8 cellular contexts compared by ENCODE assay signal in the genomic region with DNA sequence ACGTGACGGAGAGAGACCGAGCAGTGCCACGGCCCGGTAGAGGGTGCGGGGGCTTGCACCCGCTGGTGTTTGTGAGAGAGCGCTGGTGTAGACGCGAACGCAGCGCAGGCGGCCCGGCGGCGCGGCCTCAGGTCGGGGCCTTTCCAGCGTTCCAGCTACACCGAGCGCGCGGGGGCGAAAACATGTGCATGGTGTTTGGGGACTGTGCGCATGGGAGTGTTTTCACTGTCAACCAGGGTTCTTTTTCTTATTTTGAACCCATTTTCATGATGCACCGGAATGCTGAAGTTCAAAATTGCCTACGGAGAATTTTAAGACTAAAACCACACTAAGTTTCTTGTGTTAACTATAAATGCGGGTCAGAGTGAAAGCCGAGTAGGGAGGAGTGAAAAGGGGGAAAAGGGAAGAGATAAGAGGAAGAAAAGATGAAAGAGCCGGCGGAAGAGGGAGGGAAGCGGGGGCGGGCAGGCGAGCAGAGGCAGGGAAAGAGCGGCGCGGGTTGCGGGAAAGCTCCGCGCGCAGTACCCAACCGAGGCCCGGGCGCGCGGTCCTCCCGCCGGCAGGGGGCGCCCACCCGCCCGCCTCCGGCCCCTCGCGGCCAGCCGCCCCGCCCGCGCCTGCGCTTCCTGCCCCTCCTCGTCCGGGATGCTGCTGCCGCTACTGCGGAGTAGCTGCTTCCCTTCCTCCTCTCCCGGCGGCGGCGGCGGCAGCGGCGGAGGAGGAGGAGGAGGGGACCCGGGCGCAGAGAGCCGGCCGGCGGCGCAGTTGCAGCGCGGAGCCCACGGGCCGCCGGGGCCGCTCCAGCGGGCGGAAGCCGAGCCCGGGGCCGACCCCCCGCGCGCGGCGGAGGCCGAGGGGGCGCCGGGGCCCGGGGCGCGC. TPM values are rescaled to one million over a fixed set of nuclear protein-coding genes. Genes with fewer than 3 reads are reported as not detected.
A peak's percentile ranks its signal among the peaks of the same experiment; 100 is the strongest.
DNase-seq lines count a peak whose midpoint lies in the region; ATAC-seq and TF ChIP-seq lines count a peak whose summit lies in the region.

A gene with protein sequence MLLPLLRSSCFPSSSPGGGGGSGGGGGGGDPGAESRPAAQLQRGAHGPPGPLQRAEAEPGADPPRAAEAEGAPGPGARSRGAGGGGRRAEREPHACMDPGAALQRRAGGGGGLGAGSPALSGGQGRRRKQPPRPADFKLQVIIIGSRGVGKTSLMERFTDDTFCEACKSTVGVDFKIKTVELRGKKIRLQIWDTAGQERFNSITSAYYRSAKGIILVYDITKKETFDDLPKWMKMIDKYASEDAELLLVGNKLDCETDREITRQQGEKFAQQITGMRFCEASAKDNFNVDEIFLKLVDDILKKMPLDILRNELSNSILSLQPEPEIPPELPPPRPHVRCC (plus strand): TSS at position 643 of the 879 bp plus-strand sequence. CDS start 3 bp downstream, at position 646.

- no peaks in the 10 kb centered on the region for H3K9me3 ChIP-seq in Caco-2

- peak; percentile 87 to 91 for DNase-seq in Caco-2
- DNase-seq in activated T-cell treated with anti-CD3 and anti-CD28 coated beads, Interleukin-2, amount 50 U/mL, for 24 hours = peak; percentile 91
- peak; percentile 85 for DNase-seq in myocyte (ENCODE audit: low read depth)
- DNase-seq in stimulated activated CD8-positive, alpha-beta memory T cell treated with anti-CD3 and anti-CD28 coated beads, Interleukin-7, amount 100 ng/mL, for 4 hours (ENCODE audit: low read depth in 2 of 2) = peak; percentile 65 to 83

- H3K4me1 Mint-ChIP-seq in Caco-2 (ENCODE audit: low read depth, unreplicated experiment) (peaks cover 16% of the 10 kb centered on the region), IgD-negative memory B cell (peaks cover 43 to 63% (median 61%) of the 10 kb centered on the region in 3 donors)
- peaks cover 52% of the 10 kb centered on the region for H3K4me1 Mint-ChIP-seq in activated T-cell treated with anti-CD3 and anti-CD28 coated beads, Interleukin-2, amount 50 U/mL, for 24 hours (ENCODE audit: low read depth)

- intact Hi-C loops in Caco-2 (cut with micrococcal nuclease; ENCODE audit: unreplicated experiment) = no loop called here

- ATAC-seq in GM21447 (IDR thresholded peaks at IDR 0.05; ENCODE audit: unreplicated experiment) (peak; percentile 41), esophagus mucosa (peak; percentile 89)

- TF ChIP-seq CTCF in Caco-2 (IDR thresholded peaks at IDR 0.05; ENCODE audit: insufficient read depth in 1 of 2, low read depth in 1 of 2, low read length in 1 of 2, severe bottlenecking in 1 of 2, unreplicated experiment in 1 of 2) = peak; percentile 29 to 54

- H3K4me3 ChIP-seq in Caco-2 (ENCODE audit: low read depth, low read length) = peak within 1 kb of the TSS; percentile 73

- no peaks in the 10 kb centered on the region; the same call in 1 of the 2 replicates for H3K36me3 ChIP-seq in Caco-2 (ENCODE audit: control insufficient read depth, insufficient read depth, low read length)

- H3K9me3 Mint-ChIP-seq in Caco-2 (ENCODE audit: unreplicated experiment) (no peaks in the 10 kb centered on the region), IgD-negative memory B cell (no peaks in the 10 kb centered on the region)
- H3K9me3 Mint-ChIP-seq in activated T-cell treated with anti-CD3 and anti-CD28 coated beads, Interleukin-2, amount 50 U/mL, for 24 hours = no peaks in the 10 kb centered on the region

- peaks cover 8% of the 10 kb centered on the region for H3K4me1 ChIP-seq in Caco-2

- H3K4me3 Mint-ChIP-seq in Caco-2 (ENCODE audit: unreplicated experiment) (peak within 1 kb of the TSS; percentile 72), IgD-negative memory B cell (peak within 1 kb of the TSS; percentile 88 to 100 (median 96))
- peak within 1 kb of the TSS; percentile 84 for H3K4me3 Mint-ChIP-seq in activated T-cell treated with anti-CD3 and anti-CD28 coated beads, Interleukin-2, amount 50 U/mL, for 24 hours

- peaks cover 2% of the 10 kb centered on the region for H3K27me3 Mint-ChIP-seq in Caco-2 (ENCODE audit: insufficient read depth, unreplicated experiment)
- peaks cover 3% of the 10 kb centered on the region for H3K27me3 Mint-ChIP-seq in IgD-negative memory B cell
- peaks cover 2% of the 10 kb centered on the region for H3K27me3 Mint-ChIP-seq in activated T-cell treated with anti-CD3 and anti-CD28 coated beads, Interleukin-2, amount 50 U/mL, for 24 hours

- BruUV-seq in Caco-2 (replicated peaks; lab: Mats Ljungman, UMichigan) = no TSS peak

- POLR2A ChIA-PET in Caco-2 (lab: Charles Lee) = no interaction called here

- CTCF ChIA-PET in Caco-2 (lab: Charles Lee) = interaction anchor here (0.5 to 1.2 kb wide), 4 partner anchors 47 to 568 kb away, joined by 3 to 5 read pairs (median 3); no protein-coding TSS in a partner anchor

- no peaks in the 10 kb centered on the region for H3K36me3 Mint-ChIP-seq in Caco-2 (ENCODE audit: insufficient read depth, unreplicated experiment)
- no peaks in the 10 kb centered on the region for H3K36me3 Mint-ChIP-seq in IgD-negative memory B cell
- peaks cover 39% of the 10 kb centered on the region for H3K36me3 Mint-ChIP-seq in activated T-cell treated with anti-CD3 and anti-CD28 coated beads, Interleukin-2, amount 50 U/mL, for 24 hours (ENCODE audit: low read depth)

- no peaks in the 10 kb centered on the region for H3K27me3 ChIP-seq in Caco-2 (replicated peaks; ENCODE audit: control insufficient read depth, insufficient read depth, low read length)

- H3K27ac Mint-ChIP-seq in Caco-2 (ENCODE audit: unreplicated experiment) = no peak within 1 kb of the TSS
- H3K27ac Mint-ChIP-seq in IgD-negative memory B cell = peak within 1 kb of the TSS; percentile 97 to 98 (median 97)
- peak within 1 kb of the TSS; percentile 88 for H3K27ac Mint-ChIP-seq in activated T-cell treated with anti-CD3 and anti-CD28 coated beads, Interleukin-2, amount 50 U/mL, for 24 hours

TF ChIP-seq in PFSK-1, 5 proteins besides CTCF, POLR2A, EP300 and RAD21:
- TF ChIP-seq FOXP2 (optimal IDR thresholded peaks at IDR 0.05; ENCODE audit: borderline replicate concordance, extremely low read depth, extremely low read length, insufficient read depth) (no peak), POLR2AphosphoS5 (IDR thresholded peaks at IDR 0.05; ENCODE audit: low read depth, low read length) (peak; percentile 57; the same call in 1 of the 2 replicates), TAF1 (IDR thresholded peaks at IDR 0.05; ENCODE audit: borderline replicate concordance, insufficient read depth, low read length) (0 out of 2 replicates have a peak, but pooled peaks have one; percentile 56)
- TF ChIP-seq, protein P1, sequence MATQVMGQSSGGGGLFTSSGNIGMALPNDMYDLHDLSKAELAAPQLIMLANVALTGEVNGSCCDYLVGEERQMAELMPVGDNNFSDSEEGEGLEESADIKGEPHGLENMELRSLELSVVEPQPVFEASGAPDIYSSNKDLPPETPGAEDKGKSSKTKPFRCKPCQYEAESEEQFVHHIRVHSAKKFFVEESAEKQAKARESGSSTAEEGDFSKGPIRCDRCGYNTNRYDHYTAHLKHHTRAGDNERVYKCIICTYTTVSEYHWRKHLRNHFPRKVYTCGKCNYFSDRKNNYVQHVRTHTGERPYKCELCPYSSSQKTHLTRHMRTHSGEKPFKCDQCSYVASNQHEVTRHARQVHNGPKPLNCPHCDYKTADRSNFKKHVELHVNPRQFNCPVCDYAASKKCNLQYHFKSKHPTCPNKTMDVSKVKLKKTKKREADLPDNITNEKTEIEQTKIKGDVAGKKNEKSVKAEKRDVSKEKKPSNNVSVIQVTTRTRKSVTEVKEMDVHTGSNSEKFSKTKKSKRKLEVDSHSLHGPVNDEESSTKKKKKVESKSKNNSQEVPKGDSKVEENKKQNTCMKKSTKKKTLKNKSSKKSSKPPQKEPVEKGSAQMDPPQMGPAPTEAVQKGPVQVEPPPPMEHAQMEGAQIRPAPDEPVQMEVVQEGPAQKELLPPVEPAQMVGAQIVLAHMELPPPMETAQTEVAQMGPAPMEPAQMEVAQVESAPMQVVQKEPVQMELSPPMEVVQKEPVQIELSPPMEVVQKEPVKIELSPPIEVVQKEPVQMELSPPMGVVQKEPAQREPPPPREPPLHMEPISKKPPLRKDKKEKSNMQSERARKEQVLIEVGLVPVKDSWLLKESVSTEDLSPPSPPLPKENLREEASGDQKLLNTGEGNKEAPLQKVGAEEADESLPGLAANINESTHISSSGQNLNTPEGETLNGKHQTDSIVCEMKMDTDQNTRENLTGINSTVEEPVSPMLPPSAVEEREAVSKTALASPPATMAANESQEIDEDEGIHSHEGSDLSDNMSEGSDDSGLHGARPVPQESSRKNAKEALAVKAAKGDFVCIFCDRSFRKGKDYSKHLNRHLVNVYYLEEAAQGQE (IDR thresholded peaks at IDR 0.05; ENCODE audit: insufficient read depth in 1 of 2, low read depth in 2 of 2, low read length in 2 of 2) = no peak

RNA-seq across cellular contexts. Expression of the gene that starts here (rescaled TPM):
- total RNA-seq in Caco-2 (2022) (37.8 and 42.8 TPM in 2 replicates), esophagus mucosa (29.4 TPM), myocyte (97.9 and 98.4 TPM in 2 replicates)
- polyA plus RNA-seq in IgD-negative memory B cell = 0.10 TPM
- 25.5 TPM for polyA plus RNA-seq in PFSK-1 (2012; ENCODE audit: insufficient read length, low read depth)
- 46.1 TPM for polyA plus RNA-seq in myocyte (2012)

Comparison
In these comparisons a context has a peak if more than half of its experiments do, and no peak if none do; other contexts are left out.
1. Peak in every context shown above with its lines: DNase-seq, ATAC-seq and H3K4me3 ChIP-seq.